ENCODE assay signal across 8 cellular contexts in the genomic region with DNA sequence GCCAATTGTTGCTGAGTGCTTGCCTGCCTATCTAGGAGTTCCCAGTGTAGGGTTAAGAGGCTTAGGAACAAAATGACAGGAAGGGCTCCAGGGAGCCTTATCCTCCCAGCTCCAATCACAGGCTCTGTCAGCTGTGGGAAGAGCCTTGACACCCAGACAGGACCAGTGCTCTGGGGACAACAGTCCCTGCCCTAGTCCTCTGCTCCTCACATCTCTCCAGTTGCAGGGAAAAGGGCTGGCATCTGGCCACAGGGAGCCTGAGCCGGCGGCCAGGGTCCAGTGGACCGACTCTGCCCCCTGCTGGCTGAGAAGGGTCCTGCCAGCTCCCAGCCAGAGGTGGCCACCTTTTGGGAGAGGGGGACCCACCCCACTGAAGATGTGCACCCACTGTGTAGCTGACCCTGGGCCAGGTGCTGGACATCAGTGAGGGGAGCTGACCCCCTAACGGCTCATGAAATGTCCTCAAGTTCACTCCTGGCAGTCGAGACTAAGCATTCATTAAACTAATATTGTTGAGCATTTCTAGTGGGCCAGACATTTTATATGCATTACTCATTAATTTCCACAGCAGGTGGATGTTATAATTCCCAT. TPM values are rescaled to one million over a fixed set of nuclear protein-coding genes. Genes with fewer than 3 reads are reported as not detected.
DNase-seq lines count a peak whose midpoint lies in the region; ATAC-seq and TF ChIP-seq lines count a peak whose summit lies in the region.

No MANE protein-coding gene starts in this region.

- H3K27ac ChIP-seq in AG04450 (ENCODE audit: low read depth, low read length) (no peak overlapping the region), thoracic aorta (no peak overlapping the region)

- no peak for ATAC-seq in thoracic aorta (ENCODE audit: insufficient number of reproducible peaks, low FRiP score, low read depth)

- H3K9me3 ChIP-seq in AG04450 (ENCODE audit: control insufficient read depth, insufficient read depth, low read length) (no peaks in the 10 kb centered on the region; the same call in 1 of the 2 replicates), thoracic aorta (no peaks in the 10 kb centered on the region)

- DNase-seq in AG04450 (ENCODE audit: low read depth, low spot score) = no peak
- no peak for DNase-seq in GM20000 (ENCODE audit: low spot score)
- peak; percentile 42 for DNase-seq in NCI-H748 treated with DMSO at 0.1 percent for 48 hours (lab: John Stamatoyannopoulos, UW)
- peak; percentile 79 for DNase-seq in activated T-cell treated with anti-CD3 and anti-CD28 coated beads, Interleukin-2, amount 50 U/mL, for 1 hour
- DNase-seq in erythroblast (lab: John Stamatoyannopoulos, UW) = peak; percentile 59 to 83
- DNase-seq in myocyte (ENCODE audit: low read depth) = peak; percentile 85
- peak; percentile 54 for DNase-seq in thoracic aorta (ENCODE audit: low spot score)
- no peak for DNase-seq in foreskin melanocyte

- no peak overlapping the region for H3K4me3 ChIP-seq in AG04450 (ENCODE audit: low read depth, low read length)
- no peak overlapping the region for H3K4me3 ChIP-seq in thoracic aorta

- H3K4me1 ChIP-seq in thoracic aorta (ENCODE audit: control insufficient read depth in 1 of 2, low read depth in 2 of 2) = peaks cover 33 to 51% of the 10 kb centered on the region in 2 donors

- CTCF ChIA-PET in AG04450 (lab: Charles Lee) = interaction anchor here (0.5 to 2.2 kb wide), 22 partner anchors 8 to 664 kb away, joined by 3 to 31 read pairs (median 6); a partner anchor contains a TSS

- peaks cover 31% of the 10 kb centered on the region for H3K36me3 ChIP-seq in thoracic aorta

- H3K27me3 ChIP-seq in AG04450 (ENCODE audit: control insufficient read depth, insufficient read depth, low read length) (no peaks in the 10 kb centered on the region), thoracic aorta (replicated peaks; ENCODE audit: insufficient read depth) (no peaks in the 10 kb centered on the region)

- POLR2A ChIA-PET in AG04450 (lab: Yijun Ruan, JAX) = interaction anchor here (2.0 kb wide), 1 partner anchor 63 kb away, joined by 12 read pairs; a partner anchor contains a TSS

- no peak for TF ChIP-seq POLR2A in erythroblast (IDR thresholded peaks at IDR 0.05; ENCODE audit: low read length)

- TF ChIP-seq CTCF in AG04450 (IDR thresholded peaks at IDR 0.05; ENCODE audit: low read depth, low read length) (peak; percentile 94), GM20000 (IDR thresholded peaks at IDR 0.05; ENCODE audit: extremely low read depth, missing control alignments) (peak; percentile 84), thoracic aorta (IDR thresholded peaks at IDR 0.05) (peak; percentile 96)

RNA-seq across cellular contexts. Expression of a gene that starts 17.6 kb away (rescaled TPM):
- 17.9 and 23.3 TPM in 2 replicates for polyA plus RNA-seq in AG04450 (2011; rRNA removed)
- polyA minus RNA-seq in AG04450 (2011; rRNA and poly(A)+ RNA removed) = 18.7 and 26.5 TPM in 2 replicates
- total RNA-seq in myocyte (27.1 and 30.3 TPM in 2 replicates), thoracic aorta (10 to 100 TPM; 33.3 to 39.5 TPM)
- 41.3 TPM for polyA plus RNA-seq in myocyte (2012)

Comparison
In these comparisons a context has a peak if more than half of its experiments do, and no peak if none do; other contexts are left out.
1. DNase-seq: peak in NCI-H748 treated with DMSO at 0.1 percent for 48 hours (single experiment), activated T-cell treated with anti-CD3 and anti-CD28 coated beads, Interleukin-2, amount 50 U/mL, for 1 hour (single experiment), erythroblast (2 of 2), myocyte (single experiment) and thoracic aorta (single experiment); none in AG04450 (single experiment), GM20000 (single experiment) and foreskin melanocyte (single experiment).
2. Peak in every context shown above with its lines, with median percentiles within 50 percentile points of each other: CTCF ChIP-seq.